In the genomic region with DNA sequence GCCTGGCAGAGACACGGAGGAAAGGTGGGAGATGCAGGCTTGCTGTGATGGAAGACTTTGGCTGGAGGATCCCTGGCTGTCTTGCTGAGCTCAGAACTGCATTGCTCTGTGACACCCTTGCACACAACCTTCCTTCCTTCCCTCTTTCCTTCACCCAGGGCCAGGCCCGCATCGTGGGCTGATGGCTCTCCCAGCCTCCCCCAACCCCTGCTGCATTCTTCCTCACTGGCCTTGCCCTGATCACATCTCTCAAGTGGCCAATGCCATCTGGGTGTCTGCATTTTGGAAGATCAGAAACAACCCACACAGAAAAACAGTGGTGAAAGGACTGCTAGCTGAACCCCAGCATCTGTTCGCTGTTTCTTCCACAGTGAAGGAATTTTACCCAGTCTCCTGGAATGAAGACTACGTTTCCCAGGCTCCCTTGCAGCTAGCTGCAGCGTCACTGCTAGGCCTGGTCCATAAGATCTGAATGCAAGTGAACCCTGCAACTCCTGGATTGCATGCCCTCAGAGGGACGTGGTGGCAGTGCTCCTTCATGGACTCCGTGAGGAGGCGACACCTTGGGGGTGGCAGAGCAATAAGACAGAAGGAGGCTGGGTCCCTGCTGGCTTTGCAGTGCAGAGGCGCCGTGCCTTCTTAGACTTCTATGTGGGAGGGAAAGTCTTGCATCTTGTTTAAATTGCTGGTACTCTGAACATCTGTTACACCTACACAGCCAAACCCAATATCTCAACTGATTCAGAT, we compare ENCODE assay signal across 16 cellular contexts.
A peak's percentile ranks its signal among the peaks of the same experiment; 100 is the strongest.
DNase-seq lines count a peak whose midpoint lies in the region; ATAC-seq, FAIRE-seq and TF ChIP-seq lines count a peak whose summit lies in the region.
"Had no signal": no experiment of that assay in that cellular context is flagged by ENCODE, and none has a peak within 500 bp of the region (broad histone marks: within the 10 kb centered on the region; RNA-seq: fewer than 3 reads in every experiment).

No MANE protein-coding gene starts in this region.

- peak overlapping the region; percentile 88 for H3K27ac Mint-ChIP-seq in activated T-cell treated with anti-CD3 and anti-CD28 coated beads, Interleukin-2, amount 50 U/mL, for 24 hours
- H3K27ac Mint-ChIP-seq in WTC11: no peak overlapping the region
- H3K27ac Mint-ChIP-seq: activated naive CD8-positive, alpha-beta T cell treated with anti-CD3 and anti-CD28 coated beads for 36 hours had no signal

- no peak overlapping the region for H3K4me2 ChIP-seq in neural cell (ENCODE audit: low read length)

- CTCF ChIA-PET in WTC11 (lab: Charles Lee): no interaction called here

- H3K9me3 ChIP-seq in neural cell (ENCODE audit: low read length): no peaks in the 10 kb centered on the region
- H3K9me3 ChIP-seq: Caco-2, colonic mucosa, mucosa of descending colon, tibial artery had no signal

- H3K4me1 Mint-ChIP-seq in activated T-cell treated with anti-CD3 and anti-CD28 coated beads, Interleukin-2, amount 50 U/mL, for 24 hours (ENCODE audit: low read depth): peaks cover 64% of the 10 kb centered on the region
- peaks cover 5% of the 10 kb centered on the region for H3K4me1 Mint-ChIP-seq in WTC11

- TF ChIP-seq RAD21 in neural cell (conservative IDR thresholded peaks at IDR 0.05): no peak

- peak overlapping the region; percentile 5 for H3K27ac ChIP-seq in neural cell (ENCODE audit: low read length)
- H3K27ac ChIP-seq: colonic mucosa, tibial artery had no signal

- H3K36me3 Mint-ChIP-seq in activated T-cell treated with anti-CD3 and anti-CD28 coated beads, Interleukin-2, amount 50 U/mL, for 24 hours (ENCODE audit: low read depth): no peaks in the 10 kb centered on the region
- H3K36me3 Mint-ChIP-seq in WTC11: no peaks in the 10 kb centered on the region
- H3K36me3 Mint-ChIP-seq: activated naive CD8-positive, alpha-beta T cell treated with anti-CD3 and anti-CD28 coated beads for 36 hours had no signal

- no peak for TF ChIP-seq POLR2A in GM12891 (IDR thresholded peaks at IDR 0.05; ENCODE audit: low read depth, low read length)

- no peaks in the 10 kb centered on the region for H3K9me3 Mint-ChIP-seq in activated T-cell treated with anti-CD3 and anti-CD28 coated beads, Interleukin-2, amount 50 U/mL, for 24 hours
- peaks cover 3% of the 10 kb centered on the region for H3K9me3 Mint-ChIP-seq in WTC11
- H3K9me3 Mint-ChIP-seq: activated naive CD8-positive, alpha-beta T cell treated with anti-CD3 and anti-CD28 coated beads for 36 hours had no signal

- FAIRE-seq in GM12891 (lab: Jason Lieb, UNC): peak; percentile 61

- H3K4me3 ChIP-seq in neural cell (ENCODE audit: low read length): no peak overlapping the region
- H3K4me3 ChIP-seq: colonic mucosa, mucosa of descending colon, tibial artery had no signal

- H4K20me1 ChIP-seq in neural cell (ENCODE audit: insufficient read depth): no peaks in the 10 kb centered on the region

- no peak overlapping the region for H2AFZ ChIP-seq in neural cell (ENCODE audit: low read depth, low read length)

- no peak for TF ChIP-seq EP300 in neural cell (conservative IDR thresholded peaks at IDR 0.05; ENCODE audit: poor library complexity, severe bottlenecking)

- H3K9ac ChIP-seq in neural cell (ENCODE audit: low read length): no peak overlapping the region

- ATAC-seq in WTC11 (peak; percentile 41; the same call in 1 of the 2 replicates), GM21447 (IDR thresholded peaks at IDR 0.05; ENCODE audit: unreplicated experiment) (no peak)
- ATAC-seq: left ventricle myocardium superior, mucosa of descending colon had no signal

- no peak for TF ChIP-seq CTCF in WTC11 (IDR thresholded peaks at IDR 0.05)
- no peak for TF ChIP-seq CTCF in neural cell (IDR thresholded peaks at IDR 0.05; ENCODE audit: poor library complexity, severe bottlenecking)

- H3K27me3 Mint-ChIP-seq in activated T-cell treated with anti-CD3 and anti-CD28 coated beads, Interleukin-2, amount 50 U/mL, for 24 hours: no peaks in the 10 kb centered on the region
- no peaks in the 10 kb centered on the region for H3K27me3 Mint-ChIP-seq in WTC11 (ENCODE audit: low read depth)
- H3K27me3 Mint-ChIP-seq: activated naive CD8-positive, alpha-beta T cell treated with anti-CD3 and anti-CD28 coated beads for 36 hours had no signal

- H3F3A ChIP-seq in neural cell (ENCODE audit: insufficient read depth, low read length, poor library complexity, severe bottlenecking): no peaks in the 10 kb centered on the region

- no peak overlapping the region for H3K4me3 Mint-ChIP-seq in activated T-cell treated with anti-CD3 and anti-CD28 coated beads, Interleukin-2, amount 50 U/mL, for 24 hours
- H3K4me3 Mint-ChIP-seq in WTC11: no peak overlapping the region
- H3K4me3 Mint-ChIP-seq: activated naive CD8-positive, alpha-beta T cell treated with anti-CD3 and anti-CD28 coated beads for 36 hours had no signal

- H3K79me2 ChIP-seq in neural cell (replicated peaks; ENCODE audit: insufficient read depth, low read length): no peaks in the 10 kb centered on the region

- no peaks in the 10 kb centered on the region for H3K36me3 ChIP-seq in neural cell (ENCODE audit: insufficient read depth, low read length)
- H3K36me3 ChIP-seq: colonic mucosa, tibial artery had no signal

- H3K27me3 ChIP-seq in neural cell (ENCODE audit: insufficient read depth, low read depth, low read length): no peaks in the 10 kb centered on the region
- H3K27me3 ChIP-seq: colonic mucosa, tibial artery had no signal

- H3K9me2 ChIP-seq in neural cell (ENCODE audit: insufficient read depth, low read length): no peaks in the 10 kb centered on the region

- DNase-seq in activated T-cell treated with anti-CD3 and anti-CD28 coated beads, Interleukin-2, amount 50 U/mL, for 24 hours: no peak
- no peak for DNase-seq in activated T-cell treated with anti-CD3 and anti-CD28 coated beads, Interleukin-2, amount 50 U/mL, for 1 hour
- DNase-seq in GM12891 (ENCODE audit: insufficient read length, low spot score) (no peak), WTC11 (ENCODE audit: low spot score) (no peak), D341Med (ENCODE audit: low spot score) (no peak), A172 (ENCODE audit: low spot score) (no peak)
- DNase-seq: activated naive CD8-positive, alpha-beta T cell treated with anti-CD3 and anti-CD28 coated beads for 36 hours; colonic mucosa; left ventricle myocardium superior; mucosa of descending colon; NCI-H1048; SW 1271 had no signal

- POLR2A ChIA-PET in WTC11 (lab: Charles Lee): no interaction called here

TF ChIP-seq in GM12891, 5 proteins besides CTCF, POLR2A, EP300 and RAD21:
- TF ChIP-seq TAF1 (IDR thresholded peaks at IDR 0.05; ENCODE audit: low read depth, low read length) (no peak), POU2F2 (IDR thresholded peaks at IDR 0.05; ENCODE audit: low read depth, low read length) (no peak), POLR2AphosphoS5 (IDR thresholded peaks at IDR 0.05; ENCODE audit: low read depth, low read length) (no peak), PAX5 (IDR thresholded peaks at IDR 0.05; ENCODE audit: insufficient read depth, low read length, severe bottlenecking) (no peak), SPI1 (IDR thresholded peaks at IDR 0.05; ENCODE audit: low read depth, low read length) (no peak)

TF ChIP-seq in WTC11, 78 proteins besides CTCF, POLR2A, EP300 and RAD21 (continues in another document):
- TF ChIP-seq ATF3 (CRISPR knock-in tag; conservative IDR thresholded peaks at IDR 0.05) (no peak), IRF2 (CRISPR knock-in tag; IDR thresholded peaks at IDR 0.05; ENCODE audit: borderline replicate concordance, low read depth) (no peak), E2F5 (CRISPR knock-in tag; IDR thresholded peaks at IDR 0.05) (no peak), NFE2L1 (CRISPR knock-in tag; IDR thresholded peaks at IDR 0.05) (no peak)
- TF ChIP-seq, protein P1, sequence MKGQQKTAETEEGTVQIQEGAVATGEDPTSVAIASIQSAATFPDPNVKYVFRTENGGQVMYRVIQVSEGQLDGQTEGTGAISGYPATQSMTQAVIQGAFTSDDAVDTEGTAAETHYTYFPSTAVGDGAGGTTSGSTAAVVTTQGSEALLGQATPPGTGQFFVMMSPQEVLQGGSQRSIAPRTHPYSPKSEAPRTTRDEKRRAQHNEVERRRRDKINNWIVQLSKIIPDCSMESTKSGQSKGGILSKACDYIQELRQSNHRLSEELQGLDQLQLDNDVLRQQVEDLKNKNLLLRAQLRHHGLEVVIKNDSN (CRISPR knock-in tag; IDR thresholded peaks at IDR 0.05): no peak

TF ChIP-seq in neural cell, 6 proteins besides CTCF, POLR2A, EP300 and RAD21:
- no peak for TF ChIP-seq SMC3 (conservative IDR thresholded peaks at IDR 0.05; ENCODE audit: poor library complexity)
- TF ChIP-seq REST (IDR thresholded peaks at IDR 0.05; ENCODE audit: borderline replicate concordance): no peak
- no peak for TF ChIP-seq POLR2AphosphoS5 (IDR thresholded peaks at IDR 0.05)
TF ChIP-seq in neural cell: peak in this region for 0.
